8 cellular contexts compared by ENCODE assay signal in genomic region chrX:48574270-48575266, GRCh38. TPM values are rescaled to one million over a fixed set of nuclear protein-coding genes. Genes with fewer than 3 reads are reported as not detected.
A peak's percentile ranks its signal among the peaks of the same experiment; 100 is the strongest.
DNase-seq lines count a peak whose midpoint lies in the region; ATAC-seq and TF ChIP-seq lines count a peak whose summit lies in the region.

TSS of gene RBM3 (plus strand) at chrX:48574484. CDS start at chrX:48575181, 697 bp downstream.

- H3K4me1 Mint-ChIP-seq in GM23338: peaks cover 9% of the 10 kb centered on the region; the same call in 2 of the 3 replicates
- H3K4me1 Mint-ChIP-seq in naive thymus-derived CD4-positive, alpha-beta T cell: peaks cover 6 to 32% (median 25%) of the 10 kb centered on the region in 7 donors
- H3K4me1 Mint-ChIP-seq in stimulated activated memory B cell treated with anti-CD40 and anti-IgM and Interleukin-4, amounts not matched to agents 10 μg/mL and 1 μg/mL and 100 μg/mL, for 72 hours: peaks cover 29% of the 10 kb centered on the region

- no peaks in the 10 kb centered on the region for H3K4me1 ChIP-seq in GM23338 (ENCODE audit: insufficient read depth)
- H3K4me1 ChIP-seq in naive thymus-derived CD4-positive, alpha-beta T cell (ENCODE audit: control insufficient read depth in 2 of 2, insufficient read depth in 2 of 2, low read length in 2 of 2): peaks cover 16 to 20% of the 10 kb centered on the region in 2 donors

- H3K36me3 ChIP-seq in GM23338 (ENCODE audit: insufficient read depth): peaks cover 32% of the 10 kb centered on the region
- peaks cover 25 to 46% (median 27%) of the 10 kb centered on the region in 3 experiments for H3K36me3 ChIP-seq in naive thymus-derived CD4-positive, alpha-beta T cell (ENCODE audit: control insufficient read depth in 2 of 3, insufficient read depth in 3 of 3, low read length in 3 of 3)

- POLR2A ChIA-PET in naive thymus-derived CD4-positive, alpha-beta T cell (lab: Charles Lee): interaction anchor here (0.6 to 2.5 kb wide), 32 partner anchors 9 to 1330 kb away, joined by 3 to 22 read pairs (median 4); partner anchors contain the start of genes FTSJ1, OTUD5, TBC1D25 and TFE3

- no peak within 1 kb of the TSS for H2AFZ ChIP-seq in GM23338

- no peaks in the 10 kb centered on the region for H3K9me2 ChIP-seq in GM23338 (ENCODE audit: insufficient read depth)

- peaks cover 52% of the 10 kb centered on the region for H3K36me3 Mint-ChIP-seq in GM23338 (ENCODE audit: low read depth)
- H3K36me3 Mint-ChIP-seq in naive thymus-derived CD4-positive, alpha-beta T cell: peaks cover 0 to 28% (median 11%) of the 10 kb centered on the region in 5 donors
- H3K36me3 Mint-ChIP-seq in stimulated activated memory B cell treated with anti-CD40 and anti-IgM and Interleukin-4, amounts not matched to agents 10 μg/mL and 1 μg/mL and 100 μg/mL, for 72 hours: peaks cover 40% of the 10 kb centered on the region

- peaks cover 9% of the 10 kb centered on the region; the same call in 1 of the 2 replicates for H3F3A ChIP-seq in GM23338 (replicated peaks; ENCODE audit: low read depth)

- H3K27me3 Mint-ChIP-seq in GM23338 (ENCODE audit: insufficient read depth, low read depth, poor library complexity): peaks cover 6% of the 10 kb centered on the region
- no peaks in the 10 kb centered on the region for H3K27me3 Mint-ChIP-seq in naive thymus-derived CD4-positive, alpha-beta T cell
- no peaks in the 10 kb centered on the region for H3K27me3 Mint-ChIP-seq in stimulated activated memory B cell treated with anti-CD40 and anti-IgM and Interleukin-4, amounts not matched to agents 10 μg/mL and 1 μg/mL and 100 μg/mL, for 72 hours

- H3K9me3 Mint-ChIP-seq in GM23338: no peaks in the 10 kb centered on the region
- peaks cover 0 to 3% (median 0%) of the 10 kb centered on the region in 11 donors for H3K9me3 Mint-ChIP-seq in naive thymus-derived CD4-positive, alpha-beta T cell
- H3K9me3 Mint-ChIP-seq in stimulated activated memory B cell treated with anti-CD40 and anti-IgM and Interleukin-4, amounts not matched to agents 10 μg/mL and 1 μg/mL and 100 μg/mL, for 72 hours: no peaks in the 10 kb centered on the region

- peak; percentile 96 for ATAC-seq in GM23338
- peak; percentile 94 for ATAC-seq in naive thymus-derived CD4-positive, alpha-beta T cell
- peak; percentile 98 for ATAC-seq in stimulated activated memory B cell treated with anti-CD40 and anti-IgM and Interleukin-4, amounts not matched to agents 10 μg/mL and 1 μg/mL and 100 μg/mL, for 72 hours

- peak within 1 kb of the TSS; percentile 94 for H3K4me3 Mint-ChIP-seq in GM23338
- H3K4me3 Mint-ChIP-seq in naive thymus-derived CD4-positive, alpha-beta T cell: peak within 1 kb of the TSS; percentile 88 to 100 (median 97)
- peak within 1 kb of the TSS; percentile 98 for H3K4me3 Mint-ChIP-seq in stimulated activated memory B cell treated with anti-CD40 and anti-IgM and Interleukin-4, amounts not matched to agents 10 μg/mL and 1 μg/mL and 100 μg/mL, for 72 hours

- no peaks in the 10 kb centered on the region; the same call in 1 of the 2 replicates for H4K20me1 ChIP-seq in GM23338 (replicated peaks; ENCODE audit: insufficient read depth)

- peaks cover 13% of the 10 kb centered on the region for H3K79me2 ChIP-seq in GM23338 (replicated peaks; ENCODE audit: insufficient read depth)

- DNase-seq in ELF-1 (ENCODE audit: low read depth, low spot score) (peak; percentile 96), GM23338 (ENCODE audit: low spot score) (peak; percentile 91), LNCaP clone FGC (ENCODE audit: low read depth) (peak; percentile 69), RPMI8226 (peak; percentile 96), fibroblast of gingiva (ENCODE audit: low read depth) (peak; percentile 94)
- peak; percentile 75 to 85 for DNase-seq in activated T-helper 1 cell treated with anti-CD3 and anti-CD28 coated beads, Interleukin-2, amount 50 U/mL, for 16 hours (ENCODE audit: low read depth in 1 of 2, low spot score in 1 of 2)
- DNase-seq in naive thymus-derived CD4-positive, alpha-beta T cell: peak; percentile 64 to 96 (median 92)

- H3K27me3 ChIP-seq in GM23338 (ENCODE audit: insufficient read depth): no peaks in the 10 kb centered on the region
- no peaks in the 10 kb centered on the region for H3K27me3 ChIP-seq in naive thymus-derived CD4-positive, alpha-beta T cell (ENCODE audit: control insufficient read depth in 2 of 2, insufficient read depth in 2 of 2, low read length in 2 of 2)

- intact Hi-C loops in naive thymus-derived CD4-positive, alpha-beta T cell (cut with micrococcal nuclease): loop anchor here (1.0 to 10.0 kb wide), 11 partner anchors 23 to 920 kb away; partner anchors contain the start of genes EBP (in 2 of the 2), FTSJ1 (in 2 of the 2), TBC1D25 (in 2 of the 2) and WDR13 (in 2 of the 2)

- peak within 1 kb of the TSS; percentile 95 for H3K27ac ChIP-seq in GM23338 (ENCODE audit: low read depth)
- H3K27ac ChIP-seq in naive thymus-derived CD4-positive, alpha-beta T cell (ENCODE audit: low read depth, low read length): peak within 1 kb of the TSS; percentile 99

- H3K4me2 ChIP-seq in GM23338: peak within 1 kb of the TSS; percentile 87

- H3K4me3 ChIP-seq in GM23338 (peak within 1 kb of the TSS; percentile 73), LNCaP clone FGC (ENCODE audit: low read depth, low read length) (peak within 1 kb of the TSS; percentile 91)
- H3K4me3 ChIP-seq in naive thymus-derived CD4-positive, alpha-beta T cell (ENCODE audit: low read length): peak within 1 kb of the TSS; percentile 68

- H3K27ac Mint-ChIP-seq in GM23338: peak within 1 kb of the TSS; percentile 100
- H3K27ac Mint-ChIP-seq in naive thymus-derived CD4-positive, alpha-beta T cell: peak within 1 kb of the TSS; percentile 95 to 100 (median 99)
- H3K27ac Mint-ChIP-seq in stimulated activated memory B cell treated with anti-CD40 and anti-IgM and Interleukin-4, amounts not matched to agents 10 μg/mL and 1 μg/mL and 100 μg/mL, for 72 hours: peak within 1 kb of the TSS; percentile 100

- peak; percentile 36 to 37 for TF ChIP-seq CTCF in GM23338 (conservative IDR thresholded peaks at IDR 0.05; ENCODE audit: low read depth in 2 of 2)
- peak; percentile 29 for TF ChIP-seq CTCF in LNCaP clone FGC (IDR thresholded peaks at IDR 0.05; ENCODE audit: control insufficient read depth, extremely low read depth, insufficient read depth)

- CTCF ChIA-PET in naive thymus-derived CD4-positive, alpha-beta T cell (lab: Charles Lee): no interaction called here

- H3K9me3 ChIP-seq in naive thymus-derived CD4-positive, alpha-beta T cell (ENCODE audit: control insufficient read depth in 2 of 3, low read length in 3 of 3): no peaks in the 10 kb centered on the region

TF ChIP-seq in GM23338, 12 proteins besides CTCF, POLR2A, EP300 and RAD21:
- TF ChIP-seq ZNF331 (CRISPR knock-in tag; IDR thresholded peaks at IDR 0.05; ENCODE audit: low read depth): no peak
- no peak for TF ChIP-seq ZNF114 (CRISPR knock-in tag; IDR thresholded peaks at IDR 0.05)
- no peak for TF ChIP-seq EZH2 (IDR thresholded peaks at IDR 0.05; ENCODE audit: low read depth, unreplicated experiment)
- peak; percentile 61 for TF ChIP-seq CREB1 (CRISPR knock-in tag; IDR thresholded peaks at IDR 0.05; ENCODE audit: low read depth)
- TF ChIP-seq REST (IDR thresholded peaks at IDR 0.05; ENCODE audit: unreplicated experiment): no peak
- no peak for TF ChIP-seq EZH2phosphoT487 (IDR thresholded peaks at IDR 0.05; ENCODE audit: unreplicated experiment)
- TF ChIP-seq POLR2AphosphoS5 (IDR thresholded peaks at IDR 0.05; ENCODE audit: low read depth): peak; percentile 67
- peak; percentile 55 for TF ChIP-seq ETS1 (IDR thresholded peaks at IDR 0.05)

RNA-seq across cellular contexts. Expression of gene RBM3, which starts in this region (rescaled TPM):
- total RNA-seq in GM23338 (2014; rRNA removed; shearing (Covaris generic)): 103 and 114 TPM in 2 replicates
- 71.8 and 77.5 TPM in 2 replicates for polyA plus RNA-seq in GM23338 (2016; fragmentation: Nextera tagmentation; extraction: Ambion mirVana)
- 100 to 1,000 TPM; 176 to 374 (median 329) TPM for total RNA-seq in naive thymus-derived CD4-positive, alpha-beta T cell
- 100 to 1,000 TPM; 242 to 254 TPM for polyA plus RNA-seq in naive thymus-derived CD4-positive, alpha-beta T cell

Comparison
In these comparisons a context has a peak if more than half of its experiments do, and no peak if none do; other contexts are left out.
1. Peak in every context shown above with its lines: DNase-seq, ATAC-seq, H3K4me3 ChIP-seq and H3K27ac ChIP-seq.